Comparison of ENCODE assay signal across 8 cellular contexts in the genomic region with DNA sequence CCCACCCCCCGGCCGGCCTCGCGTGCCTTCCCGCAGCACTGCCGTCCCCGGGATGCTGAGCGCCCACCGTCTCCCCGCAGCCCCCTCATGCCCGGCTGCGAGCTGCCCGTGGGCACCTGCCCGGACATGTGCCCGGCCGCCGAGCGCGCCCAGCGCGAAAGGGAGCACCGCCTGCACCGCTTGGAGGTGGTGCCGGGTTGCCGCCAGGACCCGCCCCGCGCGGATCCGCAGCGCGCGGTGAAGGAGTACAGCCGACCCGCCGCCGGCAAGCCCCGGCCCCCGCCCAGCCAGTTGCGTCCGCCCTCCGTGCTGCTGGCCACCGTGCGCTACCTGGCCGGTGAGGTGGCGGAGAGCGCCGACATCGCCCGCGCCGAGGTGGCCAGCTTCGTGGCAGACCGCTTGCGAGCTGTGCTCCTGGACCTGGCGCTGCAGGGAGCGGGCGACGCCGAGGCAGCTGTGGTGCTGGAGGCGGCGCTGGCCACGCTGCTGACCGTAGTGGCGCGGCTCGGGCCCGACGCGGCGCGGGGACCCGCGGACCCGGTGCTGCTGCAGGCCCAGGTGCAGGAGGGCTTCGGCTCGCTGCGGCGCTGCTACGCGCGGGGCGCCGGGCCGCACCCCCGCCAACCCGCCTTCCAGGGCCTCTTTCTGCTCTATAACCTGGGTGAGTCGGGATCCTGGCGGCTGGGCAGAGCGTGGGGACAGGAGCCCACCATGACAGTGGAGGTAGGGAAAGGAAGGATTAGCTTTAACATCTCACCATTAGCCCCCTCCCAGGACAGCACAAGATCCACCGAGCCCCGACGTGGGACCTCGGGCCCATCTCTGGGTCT. TPM values are rescaled to one million over a fixed set of nuclear protein-coding genes. Genes with fewer than 3 reads are reported as not detected.
A peak's percentile ranks its signal among the peaks of the same experiment; 100 is the strongest.
DNase-seq lines count a peak whose midpoint lies in the region; ATAC-seq lines count a peak whose summit lies in the region.

A gene (plus strand): TSS at position 5 of the 830 bp plus-strand sequence. CDS start 83 bp downstream, at position 88.

- peaks cover 23% of the 10 kb centered on the region for H3K36me3 Mint-ChIP-seq in stimulated activated effector memory CD8-positive, alpha-beta T cell treated with anti-CD3 and anti-CD28 coated beads, Interleukin-12 subunit alpha, Interleukin-12 subunit beta, amount 100 ng/mL, for 72 hours

- H3K9me3 ChIP-seq in ES-I3 (ENCODE audit: control insufficient read depth, insufficient read depth, low read length), result no peaks in the 10 kb centered on the region
- peaks cover 5% of the 10 kb centered on the region for H3K9me3 ChIP-seq in SJSA1 (replicated peaks)

- peak within 1 kb of the TSS; percentile 93 for H3K27ac Mint-ChIP-seq in stimulated activated effector memory CD8-positive, alpha-beta T cell treated with anti-CD3 and anti-CD28 coated beads, Interleukin-12 subunit alpha, Interleukin-12 subunit beta, amount 100 ng/mL, for 72 hours

- no peaks in the 10 kb centered on the region for H3K9me3 Mint-ChIP-seq in stimulated activated effector memory CD8-positive, alpha-beta T cell treated with anti-CD3 and anti-CD28 coated beads, Interleukin-12 subunit alpha, Interleukin-12 subunit beta, amount 100 ng/mL, for 72 hours

- peak within 1 kb of the TSS; percentile 93 for H3K4me3 ChIP-seq in SJSA1

- no peaks in the 10 kb centered on the region for H3K4me1 ChIP-seq in ES-I3 (ENCODE audit: insufficient read depth, low read length)
- peaks cover 28% of the 10 kb centered on the region for H3K4me1 ChIP-seq in SJSA1 (replicated peaks)

- H3K36me3 ChIP-seq in ES-I3 (ENCODE audit: insufficient read depth, low read length) (peaks cover 5% of the 10 kb centered on the region; the same call in 1 of the 2 replicates), SJSA1 (peaks cover 75% of the 10 kb centered on the region)

- peak within 1 kb of the TSS; percentile 64 for H3K9ac ChIP-seq in ES-I3 (ENCODE audit: low read depth, low read length)

- DNase-seq in SJSA1 (ENCODE audit: low read depth in 1 of 2, low spot score in 2 of 2) (peak; percentile 79 to 93), caudate nucleus (lab: John Stamatoyannopoulos, UW) (peak in 18 of 61 donors; percentile 43 to 81 (median 62)), left kidney (ENCODE audit: low read depth, low spot score) (peak; percentile 85), MV-4-11 (lab: John Stamatoyannopoulos, UW) (no peak)
- no peak for DNase-seq in stimulated activated effector memory CD8-positive, alpha-beta T cell treated with anti-CD3 and anti-CD28 coated beads, Interleukin-12 subunit alpha, Interleukin-12 subunit beta, amount 100 ng/mL, for 72 hours (ENCODE audit: low spot score in 2 of 2)

- H3K4me1 Mint-ChIP-seq in stimulated activated effector memory CD8-positive, alpha-beta T cell treated with anti-CD3 and anti-CD28 coated beads, Interleukin-12 subunit alpha, Interleukin-12 subunit beta, amount 100 ng/mL, for 72 hours, result peaks cover 17% of the 10 kb centered on the region

- peak; percentile 41 for ATAC-seq in GM19467 (IDR thresholded peaks at IDR 0.05; ENCODE audit: unreplicated experiment)
- peak; percentile 34 for ATAC-seq in HG03565 (IDR thresholded peaks at IDR 0.05; ENCODE audit: unreplicated experiment)
- peak; percentile 78 for ATAC-seq in stimulated activated effector memory CD8-positive, alpha-beta T cell treated with anti-CD3 and anti-CD28 coated beads, Interleukin-12 subunit alpha, Interleukin-12 subunit beta, amount 100 ng/mL, for 72 hours

- peak within 1 kb of the TSS; percentile 83 for H3K4me3 Mint-ChIP-seq in stimulated activated effector memory CD8-positive, alpha-beta T cell treated with anti-CD3 and anti-CD28 coated beads, Interleukin-12 subunit alpha, Interleukin-12 subunit beta, amount 100 ng/mL, for 72 hours

- H3K27ac ChIP-seq in SJSA1 (peak within 1 kb of the TSS; percentile 58), caudate nucleus (ENCODE audit: low read depth, low read length) (peak within 1 kb of the TSS; percentile 90)

- no peaks in the 10 kb centered on the region for H3K27me3 ChIP-seq in SJSA1 (replicated peaks)

RNA-seq across cellular contexts. Expression of the gene that starts here (rescaled TPM):
- 35.8 and 69.9 TPM in 2 replicates for total RNA-seq in SJSA1 (2014; rRNA removed; shearing (Covaris generic))

Comparison
In these comparisons a context has a peak if more than half of its experiments do, and no peak if none do; other contexts are left out.
1. DNase-seq: peak in SJSA1 (2 of 2) and left kidney (single experiment); none in stimulated activated effector memory CD8-positive, alpha-beta T cell treated with anti-CD3 and anti-CD28 coated beads, Interleukin-12 subunit alpha, Interleukin-12 subunit beta, amount 100 ng/mL, for 72 hours (0 of 2) and MV-4-11 (single experiment).
2. Peak in every context shown above with its lines, with median percentiles within 50 percentile points of each other: ATAC-seq.